2 cellular contexts compared by ENCODE assay signal in the genomic region with DNA sequence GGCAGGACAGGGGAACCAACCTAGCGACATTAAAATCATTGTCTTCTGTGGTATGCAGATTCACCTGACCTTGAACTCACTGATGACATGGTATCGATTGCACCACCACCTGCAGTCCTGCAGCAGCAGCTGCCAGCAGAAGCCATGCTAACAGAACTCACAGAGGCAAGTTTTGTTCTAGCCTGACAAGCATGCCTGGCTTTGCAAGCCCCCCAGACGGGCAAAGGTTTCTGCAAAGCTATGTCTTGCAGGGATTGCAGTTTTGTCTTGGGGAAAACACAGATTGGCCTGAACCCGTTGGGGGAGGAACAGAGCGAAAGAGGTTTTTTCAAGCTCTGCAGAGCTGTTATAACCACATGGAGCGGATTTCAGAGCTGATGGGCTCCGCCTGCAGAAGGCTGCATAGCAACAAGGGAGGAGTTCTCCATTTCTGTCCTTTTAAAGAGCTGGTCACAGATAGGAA.
TF ChIP-seq lines count a peak whose summit lies in the region.

No MANE protein-coding gene starts in this region.

TF ChIP-seq in SK-N-SH, 30 proteins besides CTCF, POLR2A, EP300 and RAD21 (continued from another document):
- TF ChIP-seq, protein P1, sequence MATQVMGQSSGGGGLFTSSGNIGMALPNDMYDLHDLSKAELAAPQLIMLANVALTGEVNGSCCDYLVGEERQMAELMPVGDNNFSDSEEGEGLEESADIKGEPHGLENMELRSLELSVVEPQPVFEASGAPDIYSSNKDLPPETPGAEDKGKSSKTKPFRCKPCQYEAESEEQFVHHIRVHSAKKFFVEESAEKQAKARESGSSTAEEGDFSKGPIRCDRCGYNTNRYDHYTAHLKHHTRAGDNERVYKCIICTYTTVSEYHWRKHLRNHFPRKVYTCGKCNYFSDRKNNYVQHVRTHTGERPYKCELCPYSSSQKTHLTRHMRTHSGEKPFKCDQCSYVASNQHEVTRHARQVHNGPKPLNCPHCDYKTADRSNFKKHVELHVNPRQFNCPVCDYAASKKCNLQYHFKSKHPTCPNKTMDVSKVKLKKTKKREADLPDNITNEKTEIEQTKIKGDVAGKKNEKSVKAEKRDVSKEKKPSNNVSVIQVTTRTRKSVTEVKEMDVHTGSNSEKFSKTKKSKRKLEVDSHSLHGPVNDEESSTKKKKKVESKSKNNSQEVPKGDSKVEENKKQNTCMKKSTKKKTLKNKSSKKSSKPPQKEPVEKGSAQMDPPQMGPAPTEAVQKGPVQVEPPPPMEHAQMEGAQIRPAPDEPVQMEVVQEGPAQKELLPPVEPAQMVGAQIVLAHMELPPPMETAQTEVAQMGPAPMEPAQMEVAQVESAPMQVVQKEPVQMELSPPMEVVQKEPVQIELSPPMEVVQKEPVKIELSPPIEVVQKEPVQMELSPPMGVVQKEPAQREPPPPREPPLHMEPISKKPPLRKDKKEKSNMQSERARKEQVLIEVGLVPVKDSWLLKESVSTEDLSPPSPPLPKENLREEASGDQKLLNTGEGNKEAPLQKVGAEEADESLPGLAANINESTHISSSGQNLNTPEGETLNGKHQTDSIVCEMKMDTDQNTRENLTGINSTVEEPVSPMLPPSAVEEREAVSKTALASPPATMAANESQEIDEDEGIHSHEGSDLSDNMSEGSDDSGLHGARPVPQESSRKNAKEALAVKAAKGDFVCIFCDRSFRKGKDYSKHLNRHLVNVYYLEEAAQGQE (IDR thresholded peaks at IDR 0.05; ENCODE audit: low read depth, low read length): no peak
- TF ChIP-seq, protein P2, sequence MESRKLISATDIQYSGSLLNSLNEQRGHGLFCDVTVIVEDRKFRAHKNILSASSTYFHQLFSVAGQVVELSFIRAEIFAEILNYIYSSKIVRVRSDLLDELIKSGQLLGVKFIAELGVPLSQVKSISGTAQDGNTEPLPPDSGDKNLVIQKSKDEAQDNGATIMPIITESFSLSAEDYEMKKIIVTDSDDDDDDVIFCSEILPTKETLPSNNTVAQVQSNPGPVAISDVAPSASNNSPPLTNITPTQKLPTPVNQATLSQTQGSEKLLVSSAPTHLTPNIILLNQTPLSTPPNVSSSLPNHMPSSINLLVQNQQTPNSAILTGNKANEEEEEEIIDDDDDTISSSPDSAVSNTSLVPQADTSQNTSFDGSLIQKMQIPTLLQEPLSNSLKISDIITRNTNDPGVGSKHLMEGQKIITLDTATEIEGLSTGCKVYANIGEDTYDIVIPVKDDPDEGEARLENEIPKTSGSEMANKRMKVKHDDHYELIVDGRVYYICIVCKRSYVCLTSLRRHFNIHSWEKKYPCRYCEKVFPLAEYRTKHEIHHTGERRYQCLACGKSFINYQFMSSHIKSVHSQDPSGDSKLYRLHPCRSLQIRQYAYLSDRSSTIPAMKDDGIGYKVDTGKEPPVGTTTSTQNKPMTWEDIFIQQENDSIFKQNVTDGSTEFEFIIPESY (IDR thresholded peaks at IDR 0.05; ENCODE audit: borderline replicate concordance, low read depth): no peak

TF ChIP-seq in SK-N-SH treated with all-trans-retinoic acid at 6 μM for 48 hours, 23 proteins besides CTCF, POLR2A, EP300 and RAD21 (continued from another document):
- no peak for TF ChIP-seq POU6F1 (CRISPR knock-in tag; IDR thresholded peaks at IDR 0.05; ENCODE audit: borderline replicate concordance, low read depth)
TF ChIP-seq in SK-N-SH treated with all-trans-retinoic acid at 6 μM for 48 hours: peak in this region for 0.
